In genomic region chr3:193778676-193779075, GRCh38 we compare ENCODE assay signal across 21 cellular contexts.
DNase-seq lines count a peak whose midpoint lies in the region; ATAC-seq, FAIRE-seq and TF ChIP-seq lines count a peak whose summit lies in the region.
"Had no signal": no experiment of that assay in that cellular context is flagged by ENCODE, and none has a peak within 500 bp of the region (broad histone marks: within the 10 kb centered on the region; RNA-seq: fewer than 3 reads in every experiment).

No MANE protein-coding gene starts in this region.

- H3K9me3 Mint-ChIP-seq in Caco-2 (ENCODE audit: unreplicated experiment) (no peaks in the 10 kb centered on the region), neural crest cell (no peaks in the 10 kb centered on the region)
- H3K9me3 Mint-ChIP-seq: CD8-positive, alpha-beta memory T cell; IgD-negative memory B cell had no signal

- POLR2A ChIA-PET in Caco-2 (lab: Charles Lee): no interaction called here

- TF ChIP-seq CTCF in Caco-2 (IDR thresholded peaks at IDR 0.05; ENCODE audit: insufficient read depth in 1 of 2, low read depth in 1 of 2, low read length in 1 of 2, severe bottlenecking in 1 of 2, unreplicated experiment in 1 of 2) (no peak), colonic mucosa (IDR thresholded peaks at IDR 0.05) (no peak), neural crest cell (conservative IDR thresholded peaks at IDR 0.05) (no peak)

- ATAC-seq in GM18520 (IDR thresholded peaks at IDR 0.05; ENCODE audit: unreplicated experiment): no peak
- ATAC-seq: HepG2 had no signal

- CTCF ChIA-PET in Caco-2 (lab: Charles Lee): no interaction called here

- no peak overlapping the region for H3K4me3 ChIP-seq in Caco-2 (ENCODE audit: low read depth, low read length)
- H3K4me3 ChIP-seq in colonic mucosa: no peak overlapping the region
- H3K4me3 ChIP-seq: BLaER1 treated with 17β-estradiol and CSF1 and Interleukin-3, amounts not matched to agents 10 nM and 100 nM; HAP-1 had no signal

- peak overlapping the region; percentile 68 for H3K27ac Mint-ChIP-seq in Caco-2 (ENCODE audit: unreplicated experiment)
- H3K27ac Mint-ChIP-seq in neural crest cell (ENCODE audit: unreplicated experiment): peak overlapping the region; percentile 39
- H3K27ac Mint-ChIP-seq: B cell; CD8-positive, alpha-beta memory T cell; IgD-negative memory B cell had no signal

- no peak overlapping the region for H3K9ac ChIP-seq in colonic mucosa (ENCODE audit: low read depth in 2 of 2, low read length in 2 of 2)
- H3K9ac ChIP-seq: BLaER1 treated with 17β-estradiol and CSF1 and Interleukin-3, amounts not matched to agents 10 nM and 100 nM had no signal

- H3K4me1 ChIP-seq in Caco-2 (peaks cover 80% of the 10 kb centered on the region), colonic mucosa (no peaks in the 10 kb centered on the region)

- no peaks in the 10 kb centered on the region for H3K36me3 ChIP-seq in Caco-2 (ENCODE audit: control insufficient read depth, insufficient read depth, low read length)
- H3K36me3 ChIP-seq in colonic mucosa: no peaks in the 10 kb centered on the region
- H3K36me3 ChIP-seq: BLaER1 treated with 17β-estradiol and CSF1 and Interleukin-3, amounts not matched to agents 10 nM and 100 nM; HAP-1 had no signal

- H3K36me3 Mint-ChIP-seq in Caco-2 (ENCODE audit: insufficient read depth, unreplicated experiment): peaks cover 15% of the 10 kb centered on the region
- no peaks in the 10 kb centered on the region for H3K36me3 Mint-ChIP-seq in neural crest cell (ENCODE audit: low read depth)
- H3K36me3 Mint-ChIP-seq: CD8-positive, alpha-beta memory T cell had no signal

- H3K4me1 Mint-ChIP-seq in Caco-2 (ENCODE audit: low read depth, unreplicated experiment): peaks cover 70% of the 10 kb centered on the region
- peaks cover 83% of the 10 kb centered on the region for H3K4me1 Mint-ChIP-seq in neural crest cell

- H3K27me3 Mint-ChIP-seq in Caco-2 (ENCODE audit: insufficient read depth, unreplicated experiment) (no peaks in the 10 kb centered on the region), neural crest cell (ENCODE audit: low read depth) (peaks cover 99% of the 10 kb centered on the region)

- FAIRE-seq in H54 (lab: Jason Lieb, UNC): no peak
- FAIRE-seq: D721Med, GM12892, HepG2 had no signal

- BruUV-seq in Caco-2 (replicated peaks; lab: Mats Ljungman, UMichigan): no TSS peak

- H3K4me3 Mint-ChIP-seq in Caco-2 (ENCODE audit: unreplicated experiment) (no peak overlapping the region), neural crest cell (peak overlapping the region; percentile 21)
- H3K4me3 Mint-ChIP-seq: B cell; CD8-positive, alpha-beta memory T cell; IgD-negative memory B cell had no signal

- H3K9me3 ChIP-seq in Caco-2 (no peaks in the 10 kb centered on the region), colonic mucosa (no peaks in the 10 kb centered on the region)
- H3K9me3 ChIP-seq: BLaER1 treated with 17β-estradiol and CSF1 and Interleukin-3, amounts not matched to agents 10 nM and 100 nM; HAP-1 had no signal

- no peak for TF ChIP-seq POLR2A in H54 (IDR thresholded peaks at IDR 0.05; ENCODE audit: low read depth, low read length)

- H3K27me3 ChIP-seq in Caco-2 (replicated peaks; ENCODE audit: control insufficient read depth, insufficient read depth, low read length) (no peaks in the 10 kb centered on the region), colonic mucosa (no peaks in the 10 kb centered on the region)

- H3K27ac ChIP-seq in colonic mucosa: no peak overlapping the region
- H3K27ac ChIP-seq: BLaER1 treated with 17β-estradiol and CSF1 and Interleukin-3, amounts not matched to agents 10 nM and 100 nM had no signal

- no peak for DNase-seq in Caco-2
- DNase-seq in colonic mucosa: peak; percentile 15
- peak; percentile 63 for DNase-seq in left kidney (ENCODE audit: low read depth, low spot score)
- no peak for DNase-seq in neural crest cell (ENCODE audit: low read depth, low spot score)
- DNase-seq in H54 (ENCODE audit: insufficient read length, low spot score): no peak
- DNase-seq in iPS-NIHi7 (ENCODE audit: extremely low spot score): no peak
- DNase-seq in SW 1271 (lab: John Stamatoyannopoulos, UW): no peak
- DNase-seq: CD8-positive, alpha-beta memory T cell; COR-L47; DMS153; DMS79; GDM1; GOT3 had no signal

- intact Hi-C loops in Caco-2 (cut with micrococcal nuclease; ENCODE audit: unreplicated experiment): no loop called here
- intact Hi-C loops in colonic mucosa (cut with DNase I): loop anchor here (10.0 kb wide), 1 partner anchor 114 kb away; no protein-coding TSS in a partner anchor

Comparison
In these comparisons a context has a peak if more than half of its experiments do, and no peak if none do; other contexts are left out.
1. DNase-seq: peak in colonic mucosa (single experiment) and left kidney (single experiment); none in Caco-2 (0 of 2), neural crest cell (single experiment), H54 (single experiment), iPS-NIHi7 (single experiment) and SW 1271 (0 of 2).